ENCODE assay signal across 1 cellular context in genomic region chr4:53306729-53307128, GRCh38.
A peak's percentile ranks its signal among the peaks of the same experiment; 100 is the strongest.
TF ChIP-seq lines count a peak whose summit lies in the region.

No MANE protein-coding gene starts in this region.

TF ChIP-seq in SK-N-SH, 30 proteins besides CTCF, POLR2A, EP300 and RAD21 (continued from another document):
- TF ChIP-seq PBX3 (IDR thresholded peaks at IDR 0.05) (peak; percentile 98), MXI1 (IDR thresholded peaks at IDR 0.05; ENCODE audit: low read depth, low read length) (no peak), TAF1 (IDR thresholded peaks at IDR 0.05; ENCODE audit: borderline replicate concordance, low read depth, low read length) (no peak), USF1 (IDR thresholded peaks at IDR 0.05; ENCODE audit: borderline replicate concordance, low read depth) (0 out of 2 replicates have a peak, but pooled peaks have one; percentile 20), ELF1 (IDR thresholded peaks at IDR 0.05) (no peak), GABPA (IDR thresholded peaks at IDR 0.05; ENCODE audit: low read depth) (no peak), NRF1 (IDR thresholded peaks at IDR 0.05; ENCODE audit: low read depth, low read length) (no peak), RCOR1 (IDR thresholded peaks at IDR 0.05; ENCODE audit: low read length) (peak; percentile 45; the same call in 1 of the 2 replicates)
TF ChIP-seq in SK-N-SH: peak in this region for 12.
